In the genomic region with DNA sequence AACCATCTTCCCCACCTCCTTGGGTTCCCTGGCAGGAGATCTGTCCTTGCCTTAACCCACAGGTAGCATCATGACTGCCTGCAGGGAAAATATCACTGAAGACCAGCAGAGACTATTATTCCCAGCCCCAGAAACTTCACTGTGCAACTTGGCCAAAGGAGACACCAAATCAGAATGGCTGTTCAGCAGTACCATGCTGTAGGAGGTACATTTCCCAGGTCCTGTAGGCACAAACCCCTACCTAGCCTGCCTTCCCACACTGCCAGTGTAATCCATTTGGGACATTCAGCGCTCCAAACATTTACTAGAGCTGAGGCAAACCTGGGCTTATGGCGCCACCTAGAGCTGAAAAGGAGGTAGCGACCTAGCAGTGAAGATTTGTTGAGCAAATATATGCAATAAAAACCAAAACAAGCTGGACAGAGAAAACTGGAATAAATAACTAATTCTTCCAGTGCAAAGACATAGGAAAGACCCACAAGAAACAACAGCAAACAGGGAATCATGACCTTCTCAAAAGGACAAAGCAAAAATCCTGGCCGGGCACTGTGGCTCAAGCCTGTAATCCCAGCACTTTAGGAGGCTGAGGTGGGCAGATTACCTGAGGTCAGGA, we compare ENCODE assay signal across 9 cellular contexts.
DNase-seq lines count a peak whose midpoint lies in the region; ATAC-seq and TF ChIP-seq lines count a peak whose summit lies in the region.
"Had no signal": no experiment of that assay in that cellular context is flagged by ENCODE, and none has a peak within 500 bp of the region (broad histone marks: within the 10 kb centered on the region; RNA-seq: fewer than 3 reads in every experiment).

No MANE protein-coding gene starts in this region.

- peak; percentile 70 for TF ChIP-seq CTCF in PC-9 (conservative IDR thresholded peaks at IDR 0.05)

- no peaks in the 10 kb centered on the region for H3K27me3 ChIP-seq in PC-9 (ENCODE audit: insufficient read depth, low read depth)

- no peak overlapping the region for H3K27ac ChIP-seq in PC-9
- H3K27ac ChIP-seq: epithelial cell of prostate had no signal

- no TSS peak for BruUV-seq in PC-9 (replicated peaks; lab: Mats Ljungman, UMichigan)

- H3K4me3 ChIP-seq in PC-9 = no peak overlapping the region

- no peaks in the 10 kb centered on the region for H4K20me1 ChIP-seq in PC-9 (ENCODE audit: insufficient read depth)

- POLR2A ChIA-PET in PC-9 (lab: Charles Lee; ENCODE audit: unreplicated experiment) = no interaction called here

- CTCF ChIA-PET in PC-9 (lab: Charles Lee) = interaction anchor here (0.8 kb wide), 1 partner anchor 51 kb away, joined by 4 read pairs; no protein-coding TSS in a partner anchor

- no peaks in the 10 kb centered on the region for H3K4me1 ChIP-seq in PC-9 (replicated peaks; ENCODE audit: insufficient read depth)

- peaks cover 42% of the 10 kb centered on the region for H3K36me3 ChIP-seq in PC-9 (ENCODE audit: low read depth)

- no peaks in the 10 kb centered on the region; the same call in 1 of the 2 replicates for H3K9me3 ChIP-seq in PC-9 (ENCODE audit: insufficient read depth, low read depth)

- H3K4me2 ChIP-seq in PC-9 = no peak overlapping the region

- ATAC-seq in HG03039 (IDR thresholded peaks at IDR 0.05; ENCODE audit: unreplicated experiment) = peak; percentile 70
- ATAC-seq in left cardiac atrium = peak in 1 of 2 donors; percentile 68

- intact Hi-C loops in PC-9 (cut with micrococcal nuclease; ENCODE audit: unreplicated experiment) (no loop called here), left cardiac atrium (cut with DNase I) (loop anchor here (5.0 to 10.0 kb wide), 2 partner anchors 53 to 60 kb away; partner anchors contain the start of genes NMBR (in 1 of the 2) and VTA1 (in 1 of the 2))

- no peaks in the 10 kb centered on the region for H3F3A ChIP-seq in PC-9 (ENCODE audit: insufficient read depth, low read depth)

- H2AFZ ChIP-seq in PC-9 = no peak overlapping the region

- no peaks in the 10 kb centered on the region for H3K9me2 ChIP-seq in PC-9 (ENCODE audit: insufficient read depth)

- DNase-seq in NCI-H345 treated with DMSO at 0.1 percent for 48 hours (lab: John Stamatoyannopoulos, UW; ENCODE audit: unreplicated experiment) (peak; percentile 4), NCI-H345 (lab: John Stamatoyannopoulos, UW) (no peak), PC-9 (peak in 1 of 2 experiments; percentile 11), left cardiac atrium (peak; percentile 34), smooth muscle cell of the brain vasculature (ENCODE audit: low read depth, low spot score) (peak; percentile 49), DMS79 (lab: John Stamatoyannopoulos, UW) (no peak)
- DNase-seq in activated naive CD4-positive, alpha-beta T cell treated with anti-CD3 and anti-CD28 coated beads, Interleukin-2, amount 50 U/mL, for 16 hours = peak; percentile 34

- no peaks in the 10 kb centered on the region for H3K79me2 ChIP-seq in PC-9 (ENCODE audit: low read depth)

Comparison
In these comparisons a context has a peak if more than half of its experiments do, and no peak if none do; other contexts are left out.
1. DNase-seq: peak in NCI-H345 treated with DMSO at 0.1 percent for 48 hours (single experiment), activated naive CD4-positive, alpha-beta T cell treated with anti-CD3 and anti-CD28 coated beads, Interleukin-2, amount 50 U/mL, for 16 hours (single experiment), left cardiac atrium (single experiment) and smooth muscle cell of the brain vasculature (single experiment); none in NCI-H345 (single experiment) and DMS79 (single experiment).